8 cellular contexts compared by ENCODE assay signal in the genomic region with DNA sequence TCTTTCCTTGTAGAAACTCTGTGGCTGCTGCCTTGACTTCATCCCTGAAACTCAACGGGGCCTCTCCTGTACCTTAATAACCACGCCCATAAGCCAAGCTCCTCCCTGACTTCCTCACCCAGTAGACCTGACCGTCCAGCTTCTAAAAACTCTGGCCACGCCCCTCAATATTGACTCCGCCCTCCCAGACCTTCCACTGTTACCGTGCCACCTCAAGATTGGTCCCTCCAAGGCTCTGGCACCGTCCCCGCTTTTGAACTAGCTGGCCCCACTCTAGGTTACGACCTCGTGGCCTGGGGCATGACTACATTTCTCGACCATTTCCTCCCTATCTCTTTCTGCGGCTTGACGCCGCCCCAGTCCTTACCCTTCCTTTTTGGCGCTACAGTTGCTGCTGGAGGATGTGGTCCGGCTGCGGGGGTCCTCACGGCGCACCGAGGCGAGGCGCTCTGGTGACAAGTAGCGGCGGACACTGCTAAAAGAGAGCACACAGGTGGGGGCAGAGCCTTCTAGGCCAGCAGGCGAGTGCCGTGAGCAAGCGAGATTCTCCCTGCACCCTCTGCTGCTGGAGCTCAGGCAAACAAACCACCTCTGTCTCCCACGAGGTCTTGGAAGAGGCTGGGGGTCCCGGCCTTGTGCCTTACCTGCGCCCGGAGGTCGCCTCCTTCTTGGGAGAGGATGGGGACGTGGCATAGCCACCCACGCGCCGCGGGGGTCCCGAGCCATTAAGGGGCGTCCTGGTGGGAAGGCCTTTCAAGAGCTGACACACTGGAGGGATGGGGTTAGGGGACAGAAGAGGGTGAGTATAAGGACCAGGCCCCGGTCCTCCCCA. TPM values are rescaled to one million over a fixed set of nuclear protein-coding genes. Genes with fewer than 3 reads are reported as not detected.
DNase-seq lines count a peak whose midpoint lies in the region; ATAC-seq lines count a peak whose summit lies in the region.

No MANE protein-coding gene starts in this region.

- H3K9me3 ChIP-seq in KOPT-K1 (ENCODE audit: insufficient read depth, low read length, poor library complexity, severe bottlenecking) = no peaks in the 10 kb centered on the region

- ATAC-seq in GM21529 (IDR thresholded peaks at IDR 0.05; ENCODE audit: unreplicated experiment) = peak; percentile 34
- peak; percentile 48 for ATAC-seq in Right ventricle myocardium superior (ENCODE audit: poor library complexity)
- ATAC-seq in GM19328 (IDR thresholded peaks at IDR 0.05; ENCODE audit: unreplicated experiment) = no peak

- no peaks in the 10 kb centered on the region for H3K9me3 Mint-ChIP-seq in activated naive CD4-positive, alpha-beta T cell treated with anti-CD3 and anti-CD28 coated beads for 36 hours

- peaks cover 3% of the 10 kb centered on the region for H3K27me3 Mint-ChIP-seq in activated naive CD4-positive, alpha-beta T cell treated with anti-CD3 and anti-CD28 coated beads for 36 hours (ENCODE audit: low read depth)

- H3K27ac Mint-ChIP-seq in activated naive CD4-positive, alpha-beta T cell treated with anti-CD3 and anti-CD28 coated beads for 36 hours = peak overlapping the region; percentile 99

- peak overlapping the region; percentile 50 for H3K27ac ChIP-seq in KOPT-K1 (ENCODE audit: low read depth, low read length, poor library complexity, severe bottlenecking)

- H3K36me3 Mint-ChIP-seq in activated naive CD4-positive, alpha-beta T cell treated with anti-CD3 and anti-CD28 coated beads for 36 hours (ENCODE audit: low read depth) = peaks cover 23% of the 10 kb centered on the region

- peak; percentile 53 for DNase-seq in DMS 273 treated with DMSO at 0.1 percent for 48 hours (lab: John Stamatoyannopoulos, UW)
- DNase-seq in SIG-M5 treated with dmso at 0.1 percent for 504 hours (lab: John Stamatoyannopoulos, UW; ENCODE audit: unreplicated experiment) = peak; percentile 97
- DNase-seq in activated naive CD4-positive, alpha-beta T cell treated with anti-CD3 and anti-CD28 coated beads for 36 hours = peak; percentile 96
- peak; percentile 84 for DNase-seq in Right ventricle myocardium superior
- peak; percentile 86 for DNase-seq in posterior vena cava (ENCODE audit: low spot score)

- peak overlapping the region; percentile 99 for H3K4me3 Mint-ChIP-seq in activated naive CD4-positive, alpha-beta T cell treated with anti-CD3 and anti-CD28 coated beads for 36 hours

- intact Hi-C loops in activated naive CD4-positive, alpha-beta T cell treated with anti-CD3 and anti-CD28 coated beads for 36 hours (cut with micrococcal nuclease) = loop anchor here (1.0 to 10.0 kb wide), 8 partner anchors 11 to 197 kb away; a partner anchor contains a TSS
- intact Hi-C loops in Right ventricle myocardium superior (cut with DNase I) (loop anchor here (2.0 to 5.0 kb wide), 2 partner anchors 35 to 119 kb away; no protein-coding TSS in a partner anchor), posterior vena cava (cut with DNase I) (loop anchor here in 1 of 2 donors (2.0 to 10.0 kb wide), 2 partner anchors 35 to 117 kb away; no protein-coding TSS in a partner anchor)

- H3K36me3 ChIP-seq in KOPT-K1 (ENCODE audit: insufficient read depth, low read length) = no peaks in the 10 kb centered on the region

- CTCF ChIA-PET in activated naive CD4-positive, alpha-beta T cell treated with anti-CD3 and anti-CD28 coated beads for 36 hours (lab: Charles Lee) = interaction anchor here (0.5 to 2.5 kb wide), 23 partner anchors 10 to 222 kb away, joined by 3 to 38 read pairs (median 6); a partner anchor contains a TSS

- peaks cover 46% of the 10 kb centered on the region for H3K4me1 Mint-ChIP-seq in activated naive CD4-positive, alpha-beta T cell treated with anti-CD3 and anti-CD28 coated beads for 36 hours (ENCODE audit: low read depth)

RNA-seq across cellular contexts. Expression of a gene that starts 2.3 kb away (rescaled TPM):
- 100 to 1,000 TPM; 145 to 159 TPM for total RNA-seq in activated naive CD4-positive, alpha-beta T cell treated with anti-CD3 and anti-CD28 coated beads for 36 hours
- total RNA-seq in Right ventricle myocardium superior = 30.6 TPM
- 10 to 100 TPM; 20.7 to 26.7 TPM for total RNA-seq in posterior vena cava

RNA-seq across cellular contexts. Expression of a gene that starts 26.5 kb away (rescaled TPM):
- total RNA-seq in activated naive CD4-positive, alpha-beta T cell treated with anti-CD3 and anti-CD28 coated beads for 36 hours = 1 to 10 TPM; 1.8 to 2.3 TPM
- total RNA-seq in Right ventricle myocardium superior = 3.8 TPM
- total RNA-seq in posterior vena cava = under 1 TPM in 1 of 2 donors, not detected in 1; 0.38 TPM

RNA-seq across cellular contexts. Expression of a gene that starts 39.5 kb away (rescaled TPM):
- total RNA-seq in activated naive CD4-positive, alpha-beta T cell treated with anti-CD3 and anti-CD28 coated beads for 36 hours = not detected
- 5.3 TPM for total RNA-seq in Right ventricle myocardium superior
- total RNA-seq in posterior vena cava = 10 to 100 TPM in 1 of 2 donors, 1 to 10 TPM in 1; 5.1 to 11.1 TPM

RNA-seq across cellular contexts. Expression of a gene that starts 50.3 kb away (rescaled TPM):
- total RNA-seq in activated naive CD4-positive, alpha-beta T cell treated with anti-CD3 and anti-CD28 coated beads for 36 hours = 100 to 1,000 TPM; 976 to 988 TPM
- total RNA-seq in Right ventricle myocardium superior (251 TPM), posterior vena cava (100 to 1,000 TPM; 244 to 250 TPM)

RNA-seq across cellular contexts. Expression of a gene that starts 51.0 kb away (rescaled TPM):
- total RNA-seq in activated naive CD4-positive, alpha-beta T cell treated with anti-CD3 and anti-CD28 coated beads for 36 hours = 10 to 100 TPM; 12.0 to 14.1 TPM
- total RNA-seq in Right ventricle myocardium superior = 1.6 TPM
- total RNA-seq in posterior vena cava = 1 to 10 TPM; 3.1 to 4.5 TPM
